ENCODE assay signal across 1 cellular context in genomic region chr10:117656385-117657367, GRCh38.
A peak's percentile ranks its signal among the peaks of the same experiment; 100 is the strongest.
TF ChIP-seq lines count a peak whose summit lies in the region.

No MANE protein-coding gene starts in this region.

TF ChIP-seq in GM12878, 131 proteins besides CTCF, POLR2A, EP300 and RAD21 (continued from another document):
- TF ChIP-seq ZNF207 (IDR thresholded peaks at IDR 0.05; ENCODE audit: borderline replicate concordance) (0 out of 2 replicates have a peak, but pooled peaks have one; percentile 57), TARDBP (IDR thresholded peaks at IDR 0.05; ENCODE audit: borderline replicate concordance) (no peak)
